20 cellular contexts compared by ENCODE assay signal in the genomic region with DNA sequence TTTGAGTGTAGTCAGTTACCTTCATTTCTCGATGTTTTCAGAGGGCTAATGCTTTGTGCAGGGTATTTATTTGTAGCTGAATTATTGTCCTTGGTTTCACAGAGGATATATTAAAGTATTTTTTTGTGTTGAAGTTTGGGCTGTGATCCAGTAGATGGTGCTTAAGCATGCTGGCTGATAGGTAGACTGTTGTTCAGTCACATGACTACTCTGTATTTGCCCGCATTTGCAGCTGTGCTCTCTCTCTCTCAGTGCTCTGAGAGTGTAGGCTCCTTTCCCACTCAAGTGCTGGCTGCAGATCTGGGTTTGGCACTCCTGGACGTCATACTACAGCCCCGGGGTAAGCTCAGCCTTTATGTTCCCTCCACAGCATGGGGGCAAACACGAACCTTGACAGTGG. TPM values are rescaled to one million over a fixed set of nuclear protein-coding genes. Genes with fewer than 3 reads are reported as not detected.
DNase-seq lines count a peak whose midpoint lies in the region; ATAC-seq and TF ChIP-seq lines count a peak whose summit lies in the region.
"Had no signal": no experiment of that assay in that cellular context is flagged by ENCODE, and none has a peak within 500 bp of the region (broad histone marks: within the 10 kb centered on the region; RNA-seq: fewer than 3 reads in every experiment).

No MANE protein-coding gene starts in this region.

- H3K9ac ChIP-seq in mesenchymal stem cell (ENCODE audit: low read length), result no peak overlapping the region

- H4K91ac ChIP-seq in mesenchymal stem cell (ENCODE audit: low read length), result no peak overlapping the region

- no peak overlapping the region for H2BK12ac ChIP-seq in mesenchymal stem cell (ENCODE audit: low read length in 2 of 2)

- no peak overlapping the region for H2BK120ac ChIP-seq in mesenchymal stem cell (ENCODE audit: low read depth, low read length)

- H3K23ac ChIP-seq in mesenchymal stem cell (ENCODE audit: low read length in 2 of 2), result no peak overlapping the region

- ATAC-seq in HG03097 (IDR thresholded peaks at IDR 0.05; ENCODE audit: low FRiP score, unreplicated experiment), result no peak
- ATAC-seq in GM18868 (IDR thresholded peaks at IDR 0.05; ENCODE audit: unreplicated experiment), result no peak
- ATAC-seq: gastrocnemius medialis, lower lobe of right lung, natural killer cell had no signal

- no peak overlapping the region for H3K27ac ChIP-seq in mesenchymal stem cell (ENCODE audit: low read length, poor library complexity, severe bottlenecking)
- H3K27ac ChIP-seq: gastrocnemius medialis, lower lobe of right lung, RWPE1 had no signal

- TF ChIP-seq CTCF in GM20000 (IDR thresholded peaks at IDR 0.05; ENCODE audit: extremely low read depth, missing control alignments), result no peak

- H3K4me3 ChIP-seq in mesenchymal stem cell (ENCODE audit: insufficient read depth in 1 of 2, low read depth in 1 of 2, low read length in 2 of 2), result no peak overlapping the region
- H3K4me3 ChIP-seq: gastrocnemius medialis, lower lobe of right lung had no signal

- DNase-seq in DMS53 (lab: John Stamatoyannopoulos, UW) (peak; percentile 41), DMS53 treated with DMSO at 0.1 percent for 48 hours (lab: John Stamatoyannopoulos, UW; ENCODE audit: unreplicated experiment) (no peak), LHCN-M2 (ENCODE audit: low read depth) (peak; percentile 62), OCI-M1 (lab: John Stamatoyannopoulos, UW) (peak; percentile 49), mesenchymal stem cell (no peak), GM20000 (ENCODE audit: low spot score) (no peak)
- DNase-seq: activated CD4-positive, alpha-beta T cell treated with anti-CD3 and anti-CD28 coated beads, Interleukin-2, amount 10 ng/mL, durations not matched to agents 24 days and 14 days; activated naive CD8-positive, alpha-beta T cell treated with anti-CD3 and anti-CD28 coated beads, Interleukin-2, amount 10 ng/mL, durations not matched to agents 7 days and 5 days; activated T-cell treated with anti-CD3 and anti-CD28 coated beads, Interleukin-2, amount 50 U/mL, for 1 hour; CD4-positive, alpha-beta memory T cell; gastrocnemius medialis; lower lobe of right lung; natural killer cell; NCI-H1417 treated with DMSO at 0.1 percent for 48 hours had no signal

- H2BK15ac ChIP-seq in mesenchymal stem cell (ENCODE audit: low read depth, poor library complexity, severe bottlenecking), result no peak overlapping the region

- peaks cover 11% of the 10 kb centered on the region for H3K4me1 ChIP-seq in mesenchymal stem cell (ENCODE audit: control insufficient read depth, insufficient read depth, low read depth, low read length)
- H3K4me1 ChIP-seq: gastrocnemius medialis, lower lobe of right lung had no signal

- peak overlapping the region in 1 of 2 experiments; percentile 12 for H3K18ac ChIP-seq in mesenchymal stem cell (ENCODE audit: low read depth in 1 of 2, low read length in 2 of 2)

- H3K79me1 ChIP-seq in mesenchymal stem cell (replicated peaks; ENCODE audit: low read length, poor library complexity, severe bottlenecking), result no peaks in the 10 kb centered on the region

- WGBS in mesenchymal stem cell, result 86% methylated on average over 5 of the region's 5 CpGs

- H2AK5ac ChIP-seq in mesenchymal stem cell (ENCODE audit: low read length, severe bottlenecking), result no peak overlapping the region

- no peak overlapping the region for H3K4me2 ChIP-seq in mesenchymal stem cell (ENCODE audit: low read length, poor library complexity, severe bottlenecking)

- no peaks in the 10 kb centered on the region for H3K36me3 ChIP-seq in mesenchymal stem cell (ENCODE audit: control insufficient read depth in 1 of 2, insufficient read depth in 2 of 2, low read depth in 1 of 2, low read length in 2 of 2)
- H3K36me3 ChIP-seq: gastrocnemius medialis, lower lobe of right lung had no signal

- H2AFZ ChIP-seq in mesenchymal stem cell (ENCODE audit: low read depth, low read length), result peak overlapping the region; percentile 14

- H3K14ac ChIP-seq in mesenchymal stem cell (ENCODE audit: low read length in 2 of 2), result no peak overlapping the region

- peaks cover 0 to 16% of the 10 kb centered on the region in 2 experiments for H3K27me3 ChIP-seq in mesenchymal stem cell (ENCODE audit: control insufficient read depth in 1 of 2, insufficient read depth in 1 of 2, low read length in 2 of 2)
- H3K27me3 ChIP-seq: gastrocnemius medialis had no signal

- no peak overlapping the region for H4K8ac ChIP-seq in mesenchymal stem cell (ENCODE audit: low read length)

- no peak overlapping the region for H3K4ac ChIP-seq in mesenchymal stem cell (ENCODE audit: low read depth in 1 of 2, low read length in 2 of 2)

- H3K9me3 ChIP-seq in mesenchymal stem cell (ENCODE audit: control insufficient read depth, low read length), result no peaks in the 10 kb centered on the region
- H3K9me3 ChIP-seq: gastrocnemius medialis, lower lobe of right lung had no signal

- H2BK5ac ChIP-seq in mesenchymal stem cell (ENCODE audit: low read depth, low read length, poor library complexity, severe bottlenecking), result no peak overlapping the region

RNA-seq across cellular contexts. Expression of a gene that starts 21.7 kb away (rescaled TPM):
- not detected in 2 replicates for total RNA-seq in LHCN-M2 (2014; rRNA removed)
- 0.12 TPM for polyA plus RNA-seq in LHCN-M2 (2012)
- 0.06 TPM for polyA plus RNA-seq in mesenchymal stem cell (2013, experiment 1 of 2)
- not detected for polyA plus RNA-seq in mesenchymal stem cell (2013, experiment 2 of 2)
- total RNA-seq: A172; G401; T-helper 2 cell treated with Interferon-gamma antibody and Interleukin-4, amounts not matched to agents 100 ng/mL and 5 ng/mL, for 36 hours had no signal
- polyA plus RNA-seq: CD4-positive, alpha-beta memory T cell had no signal

Comparison
In these comparisons a context has a peak if more than half of its experiments do, and no peak if none do; other contexts are left out.
1. DNase-seq: peak in DMS53 (single experiment), LHCN-M2 (single experiment) and OCI-M1 (single experiment); none in DMS53 treated with DMSO at 0.1 percent for 48 hours (single experiment), mesenchymal stem cell (single experiment) and GM20000 (single experiment).